ENCODE assay signal across 26 cellular contexts in genomic region chr12:130619378-130619970, GRCh38.
A peak's percentile ranks its signal among the peaks of the same experiment; 100 is the strongest.
DNase-seq lines count a peak whose midpoint lies in the region; ATAC-seq, FAIRE-seq and TF ChIP-seq lines count a peak whose summit lies in the region.
"Had no signal": no experiment of that assay in that cellular context is flagged by ENCODE, and none has a peak within 500 bp of the region (broad histone marks: within the 10 kb centered on the region; RNA-seq: fewer than 3 reads in every experiment).

No MANE protein-coding gene starts in this region.

- no peaks in the 10 kb centered on the region for H3K79me2 ChIP-seq in SK-N-SH (ENCODE audit: insufficient read depth)

- 46% methylated on average over 13 of the region's 14 CpGs for WGBS in SK-N-SH (ENCODE audit: low lambda C conversion rate)
- WGBS in endodermal cell (ENCODE audit: insufficient coverage in 1 of 2, insufficient read length in 1 of 2), 2 experiments = 91 to 94% methylated on average over 13 to 14 of the region's 14 CpGs

- H3K27ac ChIP-seq in SK-N-SH (ENCODE audit: low read depth in 2 of 2, low read length in 1 of 2) (peak overlapping the region in 1 of 2 experiments; percentile 99; a peak in 2 of 4 replicates), endodermal cell (ENCODE audit: low read depth, low read length) (no peak overlapping the region)
- H3K27ac ChIP-seq: PC-9, RWPE1 had no signal

- no peaks in the 10 kb centered on the region for H3K27me3 Mint-ChIP-seq in endodermal cell (ENCODE audit: insufficient read depth)
- H3K27me3 Mint-ChIP-seq in progenitor cell of endocrine pancreas = no peaks in the 10 kb centered on the region

- no peaks in the 10 kb centered on the region for H4K20me1 ChIP-seq in SK-N-SH (ENCODE audit: insufficient read depth)

- CTCF ChIA-PET in SK-N-SH (lab: Yijun Ruan, JAX) = interaction anchor here (0.6 to 1.4 kb wide), 5 partner anchors 10 to 100 kb away, joined by 3 to 4 read pairs (median 3); no protein-coding TSS in a partner anchor

- H3K36me3 ChIP-seq in SK-N-SH (replicated peaks in 1 of 2; ENCODE audit: control insufficient read depth in 1 of 2, insufficient read depth in 2 of 2, low read length in 1 of 2) = no peaks in the 10 kb centered on the region
- no peaks in the 10 kb centered on the region for H3K36me3 ChIP-seq in endodermal cell (ENCODE audit: control insufficient read depth, insufficient read depth, low read length)
- H3K36me3 ChIP-seq: MG63 had no signal

- no peak overlapping the region for H3K9ac ChIP-seq in SK-N-SH
- H3K9ac ChIP-seq in endodermal cell (ENCODE audit: extremely low read depth, low read length, poor library complexity, severe bottlenecking) = no peak overlapping the region

- peaks cover 0 to 62% of the 10 kb centered on the region in 2 experiments; a peak in 2 of 4 replicates for H3K4me1 ChIP-seq in SK-N-SH (ENCODE audit: control insufficient read depth in 1 of 2, insufficient read depth in 2 of 2, low read depth in 1 of 2, low read length in 1 of 2)
- H3K4me1 ChIP-seq in endodermal cell (ENCODE audit: control insufficient read depth, insufficient read depth, low read length) = no peaks in the 10 kb centered on the region

- ATAC-seq in SK-N-SH treated with all-trans-retinoic acid at 6 μM for 48 hours = no peak
- ATAC-seq: HepG2, K562 had no signal

- TF ChIP-seq EP300 in SK-N-SH (IDR thresholded peaks at IDR 0.05; ENCODE audit: borderline replicate concordance in 1 of 2, low read depth in 1 of 2, low read length in 1 of 2) = no peak

- TF ChIP-seq RAD21 in SK-N-SH (IDR thresholded peaks at IDR 0.05; ENCODE audit: low read length) = no peak

- H3K9me2 ChIP-seq in SK-N-SH = no peaks in the 10 kb centered on the region

- no peak for TF ChIP-seq POLR2A in GM12891 (IDR thresholded peaks at IDR 0.05; ENCODE audit: low read depth, low read length)

- POLR2A ChIA-PET in SK-N-SH (lab: Yijun Ruan, JAX) = no interaction called here

- FAIRE-seq in GM12891 (lab: Jason Lieb, UNC) = no peak
- FAIRE-seq in HTR-8/SVneo (lab: Jason Lieb, UNC) = no peak
- FAIRE-seq: D721Med, GM12892, HepG2, K562 had no signal

- no peaks in the 10 kb centered on the region for H3K27me3 ChIP-seq in SK-N-SH (ENCODE audit: insufficient read depth)
- H3K27me3 ChIP-seq in endodermal cell (ENCODE audit: control insufficient read depth, insufficient read depth, low read length, poor library complexity, severe bottlenecking) = no peaks in the 10 kb centered on the region
- H3K27me3 ChIP-seq: MG63 had no signal

- H3K4me2 ChIP-seq in SK-N-SH = no peak overlapping the region
- H3K4me2 ChIP-seq: PC-9 had no signal

- no peak for TF ChIP-seq CTCF in SK-N-SH (IDR thresholded peaks at IDR 0.05)
- TF ChIP-seq CTCF in endodermal cell (conservative IDR thresholded peaks at IDR 0.05) = no peak
- no peak for TF ChIP-seq CTCF in progenitor cell of endocrine pancreas (IDR thresholded peaks at IDR 0.05; ENCODE audit: unreplicated experiment)
- TF ChIP-seq CTCF in GM20000 (IDR thresholded peaks at IDR 0.05; ENCODE audit: extremely low read depth, missing control alignments) = no peak

- no peak overlapping the region for H3K27ac Mint-ChIP-seq in endodermal cell
- H3K27ac Mint-ChIP-seq in progenitor cell of endocrine pancreas = peak overlapping the region; percentile 87
- H3K27ac Mint-ChIP-seq: CD8-positive, alpha-beta memory T cell had no signal

- H3K4me3 Mint-ChIP-seq in endodermal cell (no peak overlapping the region), progenitor cell of endocrine pancreas (ENCODE audit: low read depth) (no peak overlapping the region)
- H3K4me3 Mint-ChIP-seq: CD8-positive, alpha-beta memory T cell had no signal

- DNase-seq in SK-N-SH (peak; percentile 52), GM12891 (ENCODE audit: insufficient read length, low spot score) (no peak), endodermal cell (peak; percentile 44), progenitor cell of endocrine pancreas (ENCODE audit: low spot score, unreplicated experiment) (no peak), GM20000 (ENCODE audit: low spot score) (no peak), HTR-8/SVneo (ENCODE audit: insufficient read length, low spot score) (no peak), NCI-H510A (lab: John Stamatoyannopoulos, UW) (no peak)
- DNase-seq: 8988T; C1 segment of cervical spinal cord; CD8-positive, alpha-beta memory T cell; DMS79 treated with DMSO at 0.1 percent for 48 hours; MG63; NCI-H1092; NCI-H1436; NCI-H187 treated with DMSO at 0.1 percent for 48 hours; NCI-H2107; NCI-H446 treated with DMSO at 0.1 percent for 48 hours; NCI-H748 treated with DMSO at 0.1 percent for 48 hours; PC-9; SHP77 treated with DMSO at 0.1 percent for 48 hours had no signal

- no peak overlapping the region for H3K4me3 ChIP-seq in SK-N-SH (ENCODE audit: low read depth in 2 of 2, low read length in 1 of 2)
- H3K4me3 ChIP-seq in endodermal cell (ENCODE audit: low read length) = no peak overlapping the region
- H3K4me3 ChIP-seq: K562, MG63, PC-9 had no signal

- H3K9me3 Mint-ChIP-seq in endodermal cell (peaks cover 30% of the 10 kb centered on the region), progenitor cell of endocrine pancreas (ENCODE audit: low read depth) (peaks cover 16% of the 10 kb centered on the region)
- H3K9me3 Mint-ChIP-seq: CD8-positive, alpha-beta memory T cell had no signal

- H3K4me1 Mint-ChIP-seq in endodermal cell (no peaks in the 10 kb centered on the region), progenitor cell of endocrine pancreas (ENCODE audit: low read depth) (peaks cover 17% of the 10 kb centered on the region)
- H3K4me1 Mint-ChIP-seq: CD8-positive, alpha-beta memory T cell had no signal

- H3K9me3 ChIP-seq in SK-N-SH (no peaks in the 10 kb centered on the region), endodermal cell (ENCODE audit: control insufficient read depth, low read length) (peaks cover 11% of the 10 kb centered on the region)
- H3K9me3 ChIP-seq: MG63 had no signal

- H3F3A ChIP-seq in SK-N-SH (replicated peaks; ENCODE audit: insufficient read depth) = no peaks in the 10 kb centered on the region

- H2AFZ ChIP-seq in SK-N-SH (ENCODE audit: low read depth) = no peak overlapping the region
- H2AFZ ChIP-seq: PC-9 had no signal

- H3K36me3 Mint-ChIP-seq in endodermal cell (ENCODE audit: low read depth) (peaks cover 3% of the 10 kb centered on the region), progenitor cell of endocrine pancreas (ENCODE audit: insufficient read depth) (peaks cover 9% of the 10 kb centered on the region)
- H3K36me3 Mint-ChIP-seq: CD8-positive, alpha-beta memory T cell had no signal

TF ChIP-seq in SK-N-SH, 30 proteins besides CTCF, POLR2A, EP300 and RAD21:
- TF ChIP-seq GATA2 (CRISPR knock-in tag; IDR thresholded peaks at IDR 0.05) (peak; percentile 53), FOXJ3 (CRISPR knock-in tag; IDR thresholded peaks at IDR 0.05) (no peak), NFIC (IDR thresholded peaks at IDR 0.05; ENCODE audit: borderline replicate concordance) (no peak)

TF ChIP-seq in SK-N-SH treated with all-trans-retinoic acid at 6 μM for 48 hours, 23 proteins besides CTCF, POLR2A, EP300 and RAD21 (continues in another document):
- TF ChIP-seq TOX (CRISPR knock-in tag; IDR thresholded peaks at IDR 0.05; ENCODE audit: borderline replicate concordance) (no peak), TCF4 (CRISPR knock-in tag; IDR thresholded peaks at IDR 0.05; ENCODE audit: borderline replicate concordance) (no peak), ZC3H10 (CRISPR knock-in tag; IDR thresholded peaks at IDR 0.05) (no peak), CREB5 (CRISPR knock-in tag; IDR thresholded peaks at IDR 0.05; ENCODE audit: low read depth) (no peak)

TF ChIP-seq in GM12891, 5 proteins besides CTCF, POLR2A, EP300 and RAD21:
- TF ChIP-seq POLR2AphosphoS5 (IDR thresholded peaks at IDR 0.05; ENCODE audit: low read depth, low read length) (no peak), TAF1 (IDR thresholded peaks at IDR 0.05; ENCODE audit: low read depth, low read length) (no peak), POU2F2 (IDR thresholded peaks at IDR 0.05; ENCODE audit: low read depth, low read length) (no peak), SPI1 (IDR thresholded peaks at IDR 0.05; ENCODE audit: low read depth, low read length) (0 out of 2 replicates have a peak, but pooled peaks have one; percentile 1)
TF ChIP-seq in GM12891: peak in this region for 1.

Comparison
In these comparisons a context has a peak if more than half of its experiments do, and no peak if none do; other contexts are left out.
1. DNase-seq: peak in SK-N-SH (single experiment) and endodermal cell (single experiment); none in GM12891 (single experiment), progenitor cell of endocrine pancreas (single experiment), GM20000 (single experiment), HTR-8/SVneo (single experiment) and NCI-H510A (single experiment).